8 cellular contexts compared by ENCODE assay signal in genomic region chr11:79438631-79439429, GRCh38. TPM values are rescaled to one million over a fixed set of nuclear protein-coding genes. Genes with fewer than 3 reads are reported as not detected.
DNase-seq lines count a peak whose midpoint lies in the region; ATAC-seq and TF ChIP-seq lines count a peak whose summit lies in the region.

No MANE protein-coding gene starts in this region.

- H3K27ac Mint-ChIP-seq in natural killer cell treated with Interleukin-12 subunit alpha and Interleukin-12 subunit beta and Interleukin-15 and Interleukin-18, amount 100 ng/mL, for 72 hours: no peak overlapping the region

- H3K36me3 ChIP-seq in lower lobe of right lung (no peaks in the 10 kb centered on the region), vagina (no peaks in the 10 kb centered on the region)

- H3K9me3 ChIP-seq in lower lobe of right lung (no peaks in the 10 kb centered on the region), vagina (no peaks in the 10 kb centered on the region)

- H3K27ac ChIP-seq in lower lobe of right lung (no peak overlapping the region), vagina (peak overlapping the region; percentile 92)

- no peak for TF ChIP-seq POLR2A in vagina (IDR thresholded peaks at IDR 0.05)

- peak overlapping the region; percentile 0 to 65 for H3K4me3 ChIP-seq in cardiac fibroblast (replicated peaks in 1 of 2; ENCODE audit: low read depth in 2 of 2, low read length in 2 of 2)
- H3K4me3 ChIP-seq in lower lobe of right lung: peak overlapping the region; percentile 51
- peak overlapping the region; percentile 52 to 62 for H3K4me3 ChIP-seq in vagina

- H3K36me3 Mint-ChIP-seq in natural killer cell treated with Interleukin-12 subunit alpha and Interleukin-12 subunit beta and Interleukin-15 and Interleukin-18, amount 100 ng/mL, for 72 hours: peaks cover 7% of the 10 kb centered on the region

- peaks cover 40% of the 10 kb centered on the region for H3K4me1 ChIP-seq in lower lobe of right lung
- H3K4me1 ChIP-seq in vagina: peaks cover 44% of the 10 kb centered on the region

- H3K4me3 Mint-ChIP-seq in natural killer cell treated with Interleukin-12 subunit alpha and Interleukin-12 subunit beta and Interleukin-15 and Interleukin-18, amount 100 ng/mL, for 72 hours: no peak overlapping the region

- H3K4me1 Mint-ChIP-seq in natural killer cell treated with Interleukin-12 subunit alpha and Interleukin-12 subunit beta and Interleukin-15 and Interleukin-18, amount 100 ng/mL, for 72 hours (ENCODE audit: low read depth in 2 of 2): peaks cover 0 to 4% of the 10 kb centered on the region in 2 donors

- H3K27me3 ChIP-seq in lower lobe of right lung (ENCODE audit: low read depth) (peaks cover 87% of the 10 kb centered on the region), vagina (no peaks in the 10 kb centered on the region)

- in situ Hi-C loops in ACHN (cut with HindIII; ENCODE audit: low pct_ligation_motif_present, low pct_unique_long_range_greater_than_20kb, low sequenced_read_pairs): no loop called here

- TF ChIP-seq CTCF in cardiac fibroblast (IDR thresholded peaks at IDR 0.05; ENCODE audit: low read depth, low read length) (no peak), lower lobe of right lung (IDR thresholded peaks at IDR 0.05) (no peak), vagina (IDR thresholded peaks at IDR 0.05) (no peak)

- peaks cover 47 to 57% of the 10 kb centered on the region in 2 donors for H3K27me3 Mint-ChIP-seq in natural killer cell treated with Interleukin-12 subunit alpha and Interleukin-12 subunit beta and Interleukin-15 and Interleukin-18, amount 100 ng/mL, for 72 hours

- DNase-seq in ACHN (peak; percentile 47), HK-2 (ENCODE audit: unreplicated experiment) (peak; percentile 22), cardiac fibroblast (ENCODE audit: low read depth in 2 of 2) (peak in 1 of 2 donors; percentile 38), lower lobe of right lung (no peak), vagina (ENCODE audit: extremely low spot score in 2 of 2) (no peak), UCSD-AML1 (lab: John Stamatoyannopoulos, UW; ENCODE audit: unreplicated experiment) (no peak)
- no peak for DNase-seq in natural killer cell treated with Interleukin-12 subunit alpha and Interleukin-12 subunit beta and Interleukin-15 and Interleukin-18, amount 100 ng/mL, for 72 hours (ENCODE audit: low spot score)
- DNase-seq in activated T-cell treated with anti-CD3 and anti-CD28 coated beads, Interleukin-2, amount 50 U/mL, for 1 hour: no peak

- peak in 1 of 2 donors; percentile 25 for ATAC-seq in lower lobe of right lung
- no peak for ATAC-seq in natural killer cell treated with Interleukin-12 subunit alpha and Interleukin-12 subunit beta and Interleukin-15 and Interleukin-18, amount 100 ng/mL, for 72 hours

- intact Hi-C loops in lower lobe of right lung (cut with DNase I) (no loop called here), vagina (cut with DNase I) (no loop called here)

- peaks cover 7% of the 10 kb centered on the region for H3K9me3 Mint-ChIP-seq in natural killer cell treated with Interleukin-12 subunit alpha and Interleukin-12 subunit beta and Interleukin-15 and Interleukin-18, amount 100 ng/mL, for 72 hours

RNA-seq across cellular contexts. Expression of gene TENM4, which starts 2.0 kb away (rescaled TPM):
- total RNA-seq in lower lobe of right lung (1.1 TPM), vagina (12.5 TPM)
- total RNA-seq in natural killer cell treated with Interleukin-12 subunit alpha and Interleukin-12 subunit beta and Interleukin-15 and Interleukin-18, amount 100 ng/mL, for 72 hours: not detected

Comparison
In these comparisons a context has a peak if more than half of its experiments do, and no peak if none do; other contexts are left out.
1. DNase-seq: peak in ACHN (single experiment) and HK-2 (single experiment); none in lower lobe of right lung (single experiment), vagina (0 of 2), UCSD-AML1 (single experiment), natural killer cell treated with Interleukin-12 subunit alpha and Interleukin-12 subunit beta and Interleukin-15 and Interleukin-18, amount 100 ng/mL, for 72 hours (single experiment) and activated T-cell treated with anti-CD3 and anti-CD28 coated beads, Interleukin-2, amount 50 U/mL, for 1 hour (single experiment).
2. Peak in every context shown above with its lines, with median percentiles within 50 percentile points of each other: H3K4me3 ChIP-seq.